In the genomic region with DNA sequence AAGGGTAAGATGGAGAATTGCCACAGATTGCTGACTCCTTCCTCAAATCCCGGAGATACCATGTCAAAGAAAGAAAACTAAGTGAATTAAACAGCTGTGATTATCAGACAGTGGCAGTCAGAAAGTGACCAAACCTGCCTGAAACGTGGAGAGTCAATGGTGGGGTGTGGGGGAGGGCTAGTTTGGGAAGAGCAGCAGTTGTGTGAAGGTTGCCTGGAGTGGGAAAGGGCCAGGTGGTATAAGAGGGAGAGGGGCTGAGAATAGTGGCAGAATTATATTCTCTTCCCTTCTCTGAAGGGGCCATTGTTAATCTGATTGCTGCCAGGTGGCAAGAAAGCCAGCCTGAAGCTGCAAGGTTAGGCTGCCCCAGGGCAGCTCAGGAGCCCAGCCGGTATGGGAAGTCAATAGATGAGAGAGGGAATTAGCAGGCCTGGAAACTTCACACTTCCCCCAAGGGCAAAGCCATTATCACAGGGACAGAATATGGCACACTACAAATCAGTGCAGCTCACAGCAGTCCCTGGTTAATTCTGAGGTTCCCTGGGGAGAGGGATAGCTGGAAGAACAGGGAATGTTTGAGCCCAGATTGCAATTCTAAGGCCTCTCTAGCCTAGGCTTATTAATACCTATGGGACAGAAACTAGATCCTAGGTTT, we compare ENCODE assay signal across 1 cellular context.
TF ChIP-seq lines count a peak whose summit lies in the region.

No MANE protein-coding gene starts in this region.

TF ChIP-seq in SK-N-SH treated with all-trans-retinoic acid at 6 μM for 48 hours, 23 proteins besides CTCF, POLR2A, EP300 and RAD21 (continued from another document):
- no peak for TF ChIP-seq SNAI2 (CRISPR knock-in tag; IDR thresholded peaks at IDR 0.05)
- TF ChIP-seq BACH2 (CRISPR knock-in tag; IDR thresholded peaks at IDR 0.05; ENCODE audit: borderline replicate concordance) = no peak
- TF ChIP-seq TCF4 (CRISPR knock-in tag; IDR thresholded peaks at IDR 0.05; ENCODE audit: borderline replicate concordance) = no peak
- TF ChIP-seq ZNF70 (CRISPR knock-in tag; IDR thresholded peaks at IDR 0.05) = no peak
- no peak for TF ChIP-seq ZNF565 (CRISPR knock-in tag; conservative IDR thresholded peaks at IDR 0.05; ENCODE audit: low read depth)
- no peak for TF ChIP-seq POU6F1 (CRISPR knock-in tag; IDR thresholded peaks at IDR 0.05; ENCODE audit: borderline replicate concordance, low read depth)
- no peak for TF ChIP-seq PPARA (CRISPR knock-in tag; IDR thresholded peaks at IDR 0.05; ENCODE audit: borderline replicate concordance)
- no peak for TF ChIP-seq RARB (CRISPR knock-in tag; IDR thresholded peaks at IDR 0.05)
- no peak for TF ChIP-seq ARNTL (CRISPR knock-in tag; IDR thresholded peaks at IDR 0.05; ENCODE audit: borderline replicate concordance, low read depth)
- no peak for TF ChIP-seq ZFP30 (CRISPR knock-in tag; IDR thresholded peaks at IDR 0.05)
- TF ChIP-seq CSDC2 (CRISPR knock-in tag; IDR thresholded peaks at IDR 0.05) = no peak
- no peak for TF ChIP-seq ESRRG (CRISPR knock-in tag; IDR thresholded peaks at IDR 0.05)
- TF ChIP-seq TOX (CRISPR knock-in tag; IDR thresholded peaks at IDR 0.05; ENCODE audit: borderline replicate concordance) = no peak
- TF ChIP-seq ZNF8 (CRISPR knock-in tag; IDR thresholded peaks at IDR 0.05) = no peak
- no peak for TF ChIP-seq ZC3H10 (CRISPR knock-in tag; IDR thresholded peaks at IDR 0.05)
- no peak for TF ChIP-seq ISL1 (CRISPR knock-in tag; IDR thresholded peaks at IDR 0.05)
- TF ChIP-seq, protein P1, sequence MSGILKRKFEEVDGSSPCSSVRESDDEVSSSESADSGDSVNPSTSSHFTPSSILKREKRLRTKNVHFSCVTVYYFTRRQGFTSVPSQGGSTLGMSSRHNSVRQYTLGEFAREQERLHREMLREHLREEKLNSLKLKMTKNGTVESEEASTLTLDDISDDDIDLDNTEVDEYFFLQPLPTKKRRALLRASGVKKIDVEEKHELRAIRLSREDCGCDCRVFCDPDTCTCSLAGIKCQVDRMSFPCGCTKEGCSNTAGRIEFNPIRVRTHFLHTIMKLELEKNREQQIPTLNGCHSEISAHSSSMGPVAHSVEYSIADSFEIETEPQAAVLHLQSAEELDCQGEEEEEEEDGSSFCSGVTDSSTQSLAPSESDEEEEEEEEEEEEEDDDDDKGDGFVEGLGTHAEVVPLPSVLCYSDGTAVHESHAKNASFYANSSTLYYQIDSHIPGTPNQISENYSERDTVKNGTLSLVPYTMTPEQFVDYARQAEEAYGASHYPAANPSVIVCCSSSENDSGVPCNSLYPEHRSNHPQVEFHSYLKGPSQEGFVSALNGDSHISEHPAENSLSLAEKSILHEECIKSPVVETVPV (CRISPR knock-in tag; IDR thresholded peaks at IDR 0.05) = no peak
